In genomic region chr11:3037041-3037944, GRCh38 we compare ENCODE assay signal across 7 cellular contexts. TPM values are rescaled to one million over a fixed set of nuclear protein-coding genes. Genes with fewer than 3 reads are reported as not detected.
A peak's percentile ranks its signal among the peaks of the same experiment; 100 is the strongest.
DNase-seq lines count a peak whose midpoint lies in the region; TF ChIP-seq lines count a peak whose summit lies in the region.

No MANE protein-coding gene starts in this region.

- 59 to 72% (median 64%) methylated on average over 22 to 24 of the region's 24 CpGs for WGBS in spleen, 5 donors

- peaks cover 0 to 100% (median 68%) of the 10 kb centered on the region in 6 donors for H3K36me3 ChIP-seq in spleen

- H3K4me3 ChIP-seq in GM12864 (ENCODE audit: low read depth, low read length), result no peak overlapping the region
- no peak overlapping the region for H3K4me3 ChIP-seq in NB4 (ENCODE audit: low read depth, low read length)
- no peak overlapping the region for H3K4me3 ChIP-seq in spleen

- no peak for TF ChIP-seq POLR2A in NB4 (IDR thresholded peaks at IDR 0.05; ENCODE audit: extremely low read depth, insufficient read length)
- no peak for TF ChIP-seq POLR2A in spleen (IDR thresholded peaks at IDR 0.05)

- peak overlapping the region; percentile 61 for H3K27ac ChIP-seq in caudate nucleus (ENCODE audit: low read depth, low read length)
- peak overlapping the region in 4 of 8 donors; percentile 22 to 56 (median 54) for H3K27ac ChIP-seq in spleen

- no peaks in the 10 kb centered on the region for H3K27me3 ChIP-seq in spleen (replicated peaks in 1 of 7)

- TF ChIP-seq CTCF in GM12864 (IDR thresholded peaks at IDR 0.05; ENCODE audit: low read depth, low read length, missing control alignments), result peak; percentile 86
- peak; percentile 66 for TF ChIP-seq CTCF in NB4 (IDR thresholded peaks at IDR 0.05; ENCODE audit: low read depth, low read length)
- peak in 9 of 11 experiments; percentile 39 to 73 (median 60) for TF ChIP-seq CTCF in spleen (IDR thresholded peaks at IDR 0.05 in 8 of 11, conservative IDR thresholded peaks at IDR 0.05 in 3 of 11)

- peaks cover 10 to 38% (median 30%) of the 10 kb centered on the region in 6 donors for H3K4me1 ChIP-seq in spleen

- DNase-seq in GM12864 (ENCODE audit: low read depth) (no peak), NB4 (ENCODE audit: low read depth) (peak; percentile 69), T1000 (lab: John Stamatoyannopoulos, UW) (peak; percentile 28), caudate nucleus (lab: John Stamatoyannopoulos, UW) (peak in 55 of 61 donors; percentile 15 to 85 (median 65)), iris pigment epithelial cell (ENCODE audit: low read depth) (peak; percentile 69), spleen (peak; percentile 86)
- no peak for DNase-seq in NK-92 treated with Interleukin-12 subunit alpha and Interleukin-12 subunit beta, amount 100 ng/mL, for 24 hours (lab: John Stamatoyannopoulos, UW)

- H3K9me3 ChIP-seq in spleen, result no peaks in the 10 kb centered on the region

- intact Hi-C loops in spleen (cut with DNase I; ENCODE audit: low total_unique reads), result loop anchor here (5.0 kb wide), 2 partner anchors 55 to 180 kb away; partner anchors contain the start of gene MRGPRG

RNA-seq across cellular contexts. Expression of gene CARS1, which starts 19.9 kb away (rescaled TPM):
- total RNA-seq in spleen, result 10 to 100 TPM; 32.7 to 64.9 (median 39.0) TPM
- polyA plus RNA-seq in spleen, result 10 to 100 TPM; 18.6 to 27.5 (median 24.0) TPM

RNA-seq across cellular contexts. Expression of gene NAP1L4, which starts 45.2 kb away (rescaled TPM):
- total RNA-seq in spleen, result 100 to 1,000 TPM in 6 of 7 donors, 10 to 100 TPM in 1; 87.5 to 137 (median 131) TPM
- polyA plus RNA-seq in spleen, result 100 to 1,000 TPM in 1 of 3 donors, 10 to 100 TPM in 2; 79.5 to 104 (median 90.6) TPM

Comparison
In these comparisons a context has a peak if more than half of its experiments do, and no peak if none do; other contexts are left out.
1. DNase-seq: peak in NB4 (single experiment), T1000 (single experiment), caudate nucleus (55 of 61), iris pigment epithelial cell (single experiment) and spleen (single experiment); none in GM12864 (single experiment) and NK-92 treated with Interleukin-12 subunit alpha and Interleukin-12 subunit beta, amount 100 ng/mL, for 24 hours (single experiment).
2. Peak in every context shown above with its lines, with median percentiles within 50 percentile points of each other: CTCF ChIP-seq.